In genomic region chr9:27352457-27353188, GRCh38 we compare ENCODE assay signal across 1 cellular context.
TF ChIP-seq lines count a peak whose summit lies in the region.

No MANE protein-coding gene starts in this region.

TF ChIP-seq in HepG2, 621 proteins besides CTCF, POLR2A, EP300 and RAD21 (continued from another document):
- TF ChIP-seq HES4 (CRISPR knock-in tag; IDR thresholded peaks at IDR 0.05; ENCODE audit: borderline replicate concordance) (no peak), E2F5 (CRISPR knock-in tag; conservative IDR thresholded peaks at IDR 0.05) (no peak)
